In the genomic region with DNA sequence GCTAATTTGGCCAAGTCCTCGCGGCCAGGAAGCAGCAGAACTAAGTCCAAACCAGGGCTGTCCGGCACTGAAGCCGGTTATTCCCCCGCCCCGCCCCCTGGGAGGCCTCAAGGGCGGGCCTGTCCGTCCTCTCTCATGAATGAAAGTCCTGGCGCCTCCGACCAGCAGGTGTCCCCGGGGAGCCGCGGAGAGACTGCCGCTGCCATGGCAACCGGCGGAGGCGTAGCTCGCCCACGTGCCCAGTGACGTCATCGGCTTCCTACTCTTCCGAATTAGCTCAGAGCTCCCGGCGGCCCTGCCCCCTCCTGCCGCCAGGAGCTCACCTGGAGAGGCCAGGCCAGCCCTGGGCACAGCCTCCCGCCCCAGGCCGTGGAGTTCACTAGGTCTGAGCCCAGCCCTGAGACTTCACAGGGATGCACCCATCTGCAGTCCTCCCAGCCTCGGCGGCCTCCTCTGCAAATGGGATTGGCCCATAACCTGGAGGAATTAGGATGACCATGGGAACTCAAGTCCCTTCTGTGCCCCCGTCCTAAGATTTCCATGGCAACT, we compare ENCODE assay signal across 8 cellular contexts. TPM values are rescaled to one million over a fixed set of nuclear protein-coding genes. Genes with fewer than 3 reads are reported as not detected.
A peak's percentile ranks its signal among the peaks of the same experiment; 100 is the strongest.
DNase-seq lines count a peak whose midpoint lies in the region; ATAC-seq and TF ChIP-seq lines count a peak whose summit lies in the region.

No MANE protein-coding gene starts in this region.

- TF ChIP-seq CTCF in AG10803 (conservative IDR thresholded peaks at IDR 0.05; ENCODE audit: low read length) (peak; percentile 45), coronary artery (IDR thresholded peaks at IDR 0.05) (no peak)

- peak overlapping the region; percentile 74 for H3K4me3 Mint-ChIP-seq in activated CD4-positive, alpha-beta T cell treated with anti-CD3 and anti-CD28 coated beads, Interleukin-2, amount 10 ng/mL, durations not matched to agents 7 days and 5 days

- ATAC-seq in GM19035 (IDR thresholded peaks at IDR 0.05; ENCODE audit: unreplicated experiment): peak; percentile 47
- ATAC-seq in HG03469 (IDR thresholded peaks at IDR 0.05; ENCODE audit: unreplicated experiment): peak; percentile 36

- CTCF ChIA-PET in activated CD4-positive, alpha-beta T cell treated with anti-CD3 and anti-CD28 coated beads, Interleukin-2, amount 10 ng/mL, durations not matched to agents 7 days and 5 days (lab: Charles Lee): interaction anchor here (0.6 to 3.7 kb wide), 37 partner anchors 9 to 333 kb away, joined by 3 to 38 read pairs (median 6); partner anchors contain the start of genes CDK10, CHMP1A, MC1R and SPATA33

- no peaks in the 10 kb centered on the region for H3K27me3 ChIP-seq in layer of hippocampus (ENCODE audit: control insufficient read depth, insufficient read depth, low read length)

- H3K9me3 Mint-ChIP-seq in activated CD4-positive, alpha-beta T cell treated with anti-CD3 and anti-CD28 coated beads, Interleukin-2, amount 10 ng/mL, durations not matched to agents 7 days and 5 days: no peaks in the 10 kb centered on the region

- peaks cover 31% of the 10 kb centered on the region for H3K4me1 Mint-ChIP-seq in activated CD4-positive, alpha-beta T cell treated with anti-CD3 and anti-CD28 coated beads, Interleukin-2, amount 10 ng/mL, durations not matched to agents 7 days and 5 days

- no peaks in the 10 kb centered on the region for H3K27me3 Mint-ChIP-seq in activated CD4-positive, alpha-beta T cell treated with anti-CD3 and anti-CD28 coated beads, Interleukin-2, amount 10 ng/mL, durations not matched to agents 7 days and 5 days

- H3K27ac ChIP-seq in coronary artery (peak overlapping the region; percentile 76 to 90), layer of hippocampus (ENCODE audit: low read depth, low read length) (peak overlapping the region; percentile 92)

- POLR2A ChIA-PET in activated CD4-positive, alpha-beta T cell treated with anti-CD3 and anti-CD28 coated beads, Interleukin-2, amount 10 ng/mL, durations not matched to agents 7 days and 5 days (lab: Charles Lee): no interaction called here

- H3K27ac Mint-ChIP-seq in activated CD4-positive, alpha-beta T cell treated with anti-CD3 and anti-CD28 coated beads, Interleukin-2, amount 10 ng/mL, durations not matched to agents 7 days and 5 days: peak overlapping the region; percentile 78

- peaks cover 2% of the 10 kb centered on the region for H3K36me3 Mint-ChIP-seq in activated CD4-positive, alpha-beta T cell treated with anti-CD3 and anti-CD28 coated beads, Interleukin-2, amount 10 ng/mL, durations not matched to agents 7 days and 5 days (ENCODE audit: low read depth)

- H3K4me3 ChIP-seq in AG10803 (ENCODE audit: low read length) (peak overlapping the region; percentile 77), coronary artery (peak overlapping the region; percentile 82)

- DNase-seq in AG10803 (ENCODE audit: low read depth): peak; percentile 95
- peak; percentile 91 for DNase-seq in NCI-H526 treated with DMSO at 0.1 percent for 48 hours (lab: John Stamatoyannopoulos, UW)
- DNase-seq in activated CD4-positive, alpha-beta T cell treated with anti-CD3 and anti-CD28 coated beads, Interleukin-2, amount 10 ng/mL, durations not matched to agents 7 days and 5 days: peak; percentile 96
- peak; percentile 98 for DNase-seq in coronary artery (ENCODE audit: low spot score)
- peak; percentile 95 to 98 (median 97) for DNase-seq in stimulated activated CD4-positive, alpha-beta T cell treated with anti-CD3 and anti-CD28 coated beads, Interleukin-1b, Interleukin-23, amount 100 ng/mL, for 24 hours (ENCODE audit: low read depth in 4 of 4, low spot score in 1 of 4)

RNA-seq across cellular contexts. Expression of gene SPATA2L, which starts 1.3 kb away (rescaled TPM):
- 1 to 10 TPM; 5.3 to 8.0 TPM for total RNA-seq in activated CD4-positive, alpha-beta T cell treated with anti-CD3 and anti-CD28 coated beads, Interleukin-2, amount 10 ng/mL, durations not matched to agents 7 days and 5 days

RNA-seq across cellular contexts. Expression of gene CDK10, which starts 13.7 kb away (rescaled TPM):
- total RNA-seq in activated CD4-positive, alpha-beta T cell treated with anti-CD3 and anti-CD28 coated beads, Interleukin-2, amount 10 ng/mL, durations not matched to agents 7 days and 5 days: 10 to 100 TPM; 83.1 to 96.8 TPM

RNA-seq across cellular contexts. Expression of gene VPS9D1, which starts 20.5 kb away (rescaled TPM):
- 10 to 100 TPM; 10.8 to 13.4 TPM for total RNA-seq in activated CD4-positive, alpha-beta T cell treated with anti-CD3 and anti-CD28 coated beads, Interleukin-2, amount 10 ng/mL, durations not matched to agents 7 days and 5 days

RNA-seq across cellular contexts. Expression of gene ZNF276, which starts 21.2 kb away (rescaled TPM):
- total RNA-seq in activated CD4-positive, alpha-beta T cell treated with anti-CD3 and anti-CD28 coated beads, Interleukin-2, amount 10 ng/mL, durations not matched to agents 7 days and 5 days: 10 to 100 TPM; 79.5 to 96.5 TPM

RNA-seq across cellular contexts. Expression of gene SPATA33, which starts 42.5 kb away (rescaled TPM):
- 10 to 100 TPM; 14.5 to 14.8 TPM for total RNA-seq in activated CD4-positive, alpha-beta T cell treated with anti-CD3 and anti-CD28 coated beads, Interleukin-2, amount 10 ng/mL, durations not matched to agents 7 days and 5 days

Comparison
In these comparisons a context has a peak if more than half of its experiments do, and no peak if none do; other contexts are left out.
1. Peak in every context shown above with its lines: DNase-seq, ATAC-seq, H3K4me3 ChIP-seq and H3K27ac ChIP-seq.